ENCODE assay signal across 15 cellular contexts in genomic region chr2:108922141-108922915, GRCh38.
DNase-seq lines count a peak whose midpoint lies in the region; ATAC-seq and TF ChIP-seq lines count a peak whose summit lies in the region.
"Had no signal": no experiment of that assay in that cellular context is flagged by ENCODE, and none has a peak within 500 bp of the region (broad histone marks: within the 10 kb centered on the region; RNA-seq: fewer than 3 reads in every experiment).

No MANE protein-coding gene starts in this region.

- no peak overlapping the region for H2AFZ ChIP-seq in osteoblast (ENCODE audit: low read length)
- H2AFZ ChIP-seq: parathyroid adenoma had no signal

- H3K27ac Mint-ChIP-seq in type B pancreatic cell: no peak overlapping the region
- H3K27ac Mint-ChIP-seq: activated B cell treated with CpG ODN at 0.5 μM for 24 hours; CD14-positive monocyte; stimulated activated effector memory CD8-positive, alpha-beta T cell treated with anti-CD3 and anti-CD28 coated beads, Interleukin-12 subunit alpha, Interleukin-12 subunit beta, amount 100 ng/mL, for 72 hours had no signal

- H3K4me3 Mint-ChIP-seq in type B pancreatic cell: no peak overlapping the region
- H3K4me3 Mint-ChIP-seq: activated B cell treated with CpG ODN at 0.5 μM for 24 hours; CD14-positive monocyte; stimulated activated effector memory CD8-positive, alpha-beta T cell treated with anti-CD3 and anti-CD28 coated beads, Interleukin-12 subunit alpha, Interleukin-12 subunit beta, amount 100 ng/mL, for 72 hours had no signal

- H3K4me1 Mint-ChIP-seq in type B pancreatic cell (ENCODE audit: unreplicated experiment): peaks cover 20% of the 10 kb centered on the region
- H3K4me1 Mint-ChIP-seq: activated B cell treated with CpG ODN at 0.5 μM for 24 hours; CD14-positive monocyte; stimulated activated effector memory CD8-positive, alpha-beta T cell treated with anti-CD3 and anti-CD28 coated beads, Interleukin-12 subunit alpha, Interleukin-12 subunit beta, amount 100 ng/mL, for 72 hours had no signal

- DNase-seq in ELR (ENCODE audit: low read depth) (peak; percentile 65), NCI-H446 treated with DMSO at 0.1 percent for 48 hours (lab: John Stamatoyannopoulos, UW) (peak; percentile 56), coronary artery (ENCODE audit: low spot score) (peak; percentile 41), osteoblast (ENCODE audit: insufficient read length, low spot score, missing footprints) (peak; percentile 89), type B pancreatic cell (ENCODE audit: extremely low spot score, unreplicated experiment) (no peak), NCI-H524 treated with DMSO at 0.1 percent for 48 hours (lab: John Stamatoyannopoulos, UW) (no peak)
- DNase-seq: activated B cell treated with CpG ODN at 0.5 μM for 24 hours, activated T-cell treated with anti-CD3 and anti-CD28 coated beads for 4 hours, mesenchymal stem cell, NCI-H526 treated with DMSO at 0.1 percent for 48 hours had no signal

- H3K27ac ChIP-seq in coronary artery: no peak overlapping the region
- no peak overlapping the region for H3K27ac ChIP-seq in osteoblast (ENCODE audit: low read depth, low read length)
- H3K27ac ChIP-seq: parathyroid adenoma had no signal

- H3K79me2 ChIP-seq in osteoblast (ENCODE audit: insufficient read depth, low read length): no peaks in the 10 kb centered on the region
- H3K79me2 ChIP-seq: parathyroid adenoma had no signal

- H3K36me3 Mint-ChIP-seq in type B pancreatic cell: no peaks in the 10 kb centered on the region
- H3K36me3 Mint-ChIP-seq: CD14-positive monocyte; stimulated activated effector memory CD8-positive, alpha-beta T cell treated with anti-CD3 and anti-CD28 coated beads, Interleukin-12 subunit alpha, Interleukin-12 subunit beta, amount 100 ng/mL, for 72 hours had no signal

- ATAC-seq in HG03039 (IDR thresholded peaks at IDR 0.05; ENCODE audit: unreplicated experiment) (no peak), GM18858 (IDR thresholded peaks at IDR 0.05; ENCODE audit: unreplicated experiment) (no peak)
- ATAC-seq: stimulated activated effector memory CD8-positive, alpha-beta T cell treated with anti-CD3 and anti-CD28 coated beads, Interleukin-12 subunit alpha, Interleukin-12 subunit beta, amount 100 ng/mL, for 72 hours had no signal

- H3K9me3 ChIP-seq in osteoblast (ENCODE audit: low read depth, low read length): no peaks in the 10 kb centered on the region

- no peak overlapping the region for H3K4me2 ChIP-seq in osteoblast (ENCODE audit: insufficient read depth, low read length)

- H3K9me3 Mint-ChIP-seq in type B pancreatic cell: no peaks in the 10 kb centered on the region
- H3K9me3 Mint-ChIP-seq: activated B cell treated with CpG ODN at 0.5 μM for 24 hours; stimulated activated effector memory CD8-positive, alpha-beta T cell treated with anti-CD3 and anti-CD28 coated beads, Interleukin-12 subunit alpha, Interleukin-12 subunit beta, amount 100 ng/mL, for 72 hours had no signal

- no peaks in the 10 kb centered on the region for H3K36me3 ChIP-seq in osteoblast (ENCODE audit: insufficient read depth, low read length)

- H3K4me3 ChIP-seq in coronary artery (no peak overlapping the region), osteoblast (ENCODE audit: insufficient read depth, low read length) (no peak overlapping the region)

- TF ChIP-seq CTCF in coronary artery (IDR thresholded peaks at IDR 0.05) (no peak), osteoblast (IDR thresholded peaks at IDR 0.05; ENCODE audit: extremely low read depth, low read depth, low read length) (no peak), type B pancreatic cell (conservative IDR thresholded peaks at IDR 0.05) (no peak)

- no peaks in the 10 kb centered on the region for H3K27me3 Mint-ChIP-seq in type B pancreatic cell
- H3K27me3 Mint-ChIP-seq: activated B cell treated with CpG ODN at 0.5 μM for 24 hours had no signal

- no peaks in the 10 kb centered on the region for H3K4me1 ChIP-seq in osteoblast (ENCODE audit: insufficient read depth, low read length)
- H3K4me1 ChIP-seq: parathyroid adenoma had no signal

- peaks cover 10% of the 10 kb centered on the region for H3K27me3 ChIP-seq in osteoblast (ENCODE audit: insufficient read depth, low read length)

- no peaks in the 10 kb centered on the region for H4K20me1 ChIP-seq in osteoblast (ENCODE audit: insufficient read depth, low read length)

Comparison
In these comparisons a context has a peak if more than half of its experiments do, and no peak if none do; other contexts are left out.
1. DNase-seq: peak in ELR (single experiment), NCI-H446 treated with DMSO at 0.1 percent for 48 hours (single experiment), coronary artery (single experiment) and osteoblast (single experiment); none in type B pancreatic cell (single experiment) and NCI-H524 treated with DMSO at 0.1 percent for 48 hours (single experiment).